In the genomic region with DNA sequence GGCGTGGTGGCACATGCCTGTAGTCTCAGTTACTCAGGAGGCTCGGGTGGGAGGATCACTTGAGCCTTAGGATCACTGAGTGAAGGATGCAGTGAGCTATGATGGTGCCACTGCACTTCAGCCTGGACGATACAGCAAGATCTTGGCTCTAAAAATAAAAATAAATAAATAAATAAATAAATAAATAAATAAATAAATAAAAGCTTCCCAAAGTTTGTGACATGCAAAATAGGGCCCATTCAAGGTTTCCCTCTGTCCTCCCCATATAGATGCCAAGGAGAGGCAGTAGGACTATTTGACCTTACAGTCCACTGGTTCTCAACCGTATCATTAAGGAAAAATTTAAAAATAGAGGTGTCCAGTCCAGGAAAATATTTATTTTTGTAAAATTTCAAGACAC, we compare ENCODE assay signal across 1 cellular context.
TF ChIP-seq lines count a peak whose summit lies in the region.

No MANE protein-coding gene starts in this region.

TF ChIP-seq in HEK293, 187 proteins besides CTCF, POLR2A, EP300 and RAD21 (continued from another document and continues in another):
- TF ChIP-seq, protein P1, sequence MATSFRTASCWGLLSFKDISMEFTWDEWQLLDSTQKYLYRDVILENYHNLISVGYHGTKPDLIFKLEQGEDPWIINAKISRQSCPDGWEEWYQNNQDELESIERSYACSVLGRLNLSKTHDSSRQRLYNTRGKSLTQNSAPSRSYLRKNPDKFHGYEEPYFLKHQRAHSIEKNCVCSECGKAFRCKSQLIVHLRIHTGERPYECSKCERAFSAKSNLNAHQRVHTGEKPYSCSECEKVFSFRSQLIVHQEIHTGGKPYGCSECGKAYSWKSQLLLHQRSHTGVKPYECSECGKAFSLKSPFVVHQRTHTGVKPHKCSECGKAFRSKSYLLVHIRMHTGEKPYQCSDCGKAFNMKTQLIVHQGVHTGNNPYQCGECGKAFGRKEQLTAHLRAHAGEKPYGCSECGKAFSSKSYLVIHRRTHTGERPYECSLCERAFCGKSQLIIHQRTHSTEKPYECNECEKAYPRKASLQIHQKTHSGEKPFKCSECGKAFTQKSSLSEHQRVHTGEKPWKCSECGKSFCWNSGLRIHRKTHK (tag by site-specific recombination; IDR thresholded peaks at IDR 0.05): no peak
- TF ChIP-seq BCL11A (tag by site-specific recombination; IDR thresholded peaks at IDR 0.05; ENCODE audit: low read depth) (no peak; the same call in 1 of the 2 replicates), ZNF76 (tag by site-specific recombination; IDR thresholded peaks at IDR 0.05; ENCODE audit: borderline replicate concordance, low read depth) (no peak), SP2 (tag by site-specific recombination; IDR thresholded peaks at IDR 0.05) (no peak), ZNF202 (tag by site-specific recombination; IDR thresholded peaks at IDR 0.05; ENCODE audit: borderline replicate concordance) (no peak), ZNF768 (tag by site-specific recombination; IDR thresholded peaks at IDR 0.05) (no peak), ZNF670 (tag by site-specific recombination; IDR thresholded peaks at IDR 0.05; ENCODE audit: low read depth) (no peak), ZNF610 (tag by site-specific recombination; IDR thresholded peaks at IDR 0.05; ENCODE audit: borderline replicate concordance) (no peak), ZNF777 (tag by site-specific recombination; IDR thresholded peaks at IDR 0.05; ENCODE audit: borderline replicate concordance) (no peak), ZNF274 (IDR thresholded peaks at IDR 0.05; ENCODE audit: low read length) (no peak), ZNF274 (tag by site-specific recombination; IDR thresholded peaks at IDR 0.05; ENCODE audit: borderline replicate concordance) (no peak), GLIS2 (tag by site-specific recombination; IDR thresholded peaks at IDR 0.05) (no peak), ZNF394 (tag by site-specific recombination; IDR thresholded peaks at IDR 0.05; ENCODE audit: borderline replicate concordance) (peak; percentile 98), YY2 (tag by site-specific recombination; IDR thresholded peaks at IDR 0.05) (no peak), TCF7L2 (IDR thresholded peaks at IDR 0.05; ENCODE audit: borderline replicate concordance, low read depth, low read length) (no peak), SP3 (tag by site-specific recombination; IDR thresholded peaks at IDR 0.05) (no peak), ZNF423 (tag by site-specific recombination; IDR thresholded peaks at IDR 0.05) (no peak), HOXC10 (CRISPR knock-in tag; IDR thresholded peaks at IDR 0.05) (no peak), ZFHX2 (tag by site-specific recombination; conservative IDR thresholded peaks at IDR 0.05) (no peak), ZNF830 (tag by site-specific recombination; IDR thresholded peaks at IDR 0.05; ENCODE audit: low read depth) (no peak), ZNF114 (tag by site-specific recombination; IDR thresholded peaks at IDR 0.05) (no peak), ZNF239 (tag by site-specific recombination; IDR thresholded peaks at IDR 0.05) (no peak), ZNF416 (tag by site-specific recombination; IDR thresholded peaks at IDR 0.05) (no peak), ZSCAN23 (tag by site-specific recombination; IDR thresholded peaks at IDR 0.05) (no peak), ZSCAN16 (tag by site-specific recombination; IDR thresholded peaks at IDR 0.05) (no peak), ZNF341 (tag by site-specific recombination; IDR thresholded peaks at IDR 0.05; ENCODE audit: low read depth) (peak; percentile 44; the same call in 1 of the 2 replicates), GLI4 (tag by site-specific recombination; IDR thresholded peaks at IDR 0.05) (no peak), ZNF248 (tag by site-specific recombination; IDR thresholded peaks at IDR 0.05) (no peak), ZNF292 (tag by site-specific recombination; IDR thresholded peaks at IDR 0.05; ENCODE audit: borderline replicate concordance, low read depth) (peak; percentile 81; the same call in 1 of the 2 replicates), HOXD13 (CRISPR knock-in tag; IDR thresholded peaks at IDR 0.05; ENCODE audit: borderline replicate concordance) (no peak), MYNN (tag by site-specific recombination; IDR thresholded peaks at IDR 0.05; ENCODE audit: borderline replicate concordance) (no peak)
- TF ChIP-seq, protein P2, sequence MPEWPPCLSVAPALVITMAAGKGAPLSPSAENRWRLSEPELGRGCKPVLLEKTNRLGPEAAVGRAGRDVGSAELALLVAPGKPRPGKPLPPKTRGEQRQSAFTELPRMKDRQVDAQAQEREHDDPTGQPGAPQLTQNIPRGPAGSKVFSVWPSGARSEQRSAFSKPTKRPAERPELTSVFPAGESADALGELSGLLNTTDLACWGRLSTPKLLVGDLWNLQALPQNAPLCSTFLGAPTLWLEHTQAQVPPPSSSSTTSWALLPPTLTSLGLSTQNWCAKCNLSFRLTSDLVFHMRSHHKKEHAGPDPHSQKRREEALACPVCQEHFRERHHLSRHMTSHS (tag by site-specific recombination; IDR thresholded peaks at IDR 0.05): no peak
- TF ChIP-seq, protein P3, sequence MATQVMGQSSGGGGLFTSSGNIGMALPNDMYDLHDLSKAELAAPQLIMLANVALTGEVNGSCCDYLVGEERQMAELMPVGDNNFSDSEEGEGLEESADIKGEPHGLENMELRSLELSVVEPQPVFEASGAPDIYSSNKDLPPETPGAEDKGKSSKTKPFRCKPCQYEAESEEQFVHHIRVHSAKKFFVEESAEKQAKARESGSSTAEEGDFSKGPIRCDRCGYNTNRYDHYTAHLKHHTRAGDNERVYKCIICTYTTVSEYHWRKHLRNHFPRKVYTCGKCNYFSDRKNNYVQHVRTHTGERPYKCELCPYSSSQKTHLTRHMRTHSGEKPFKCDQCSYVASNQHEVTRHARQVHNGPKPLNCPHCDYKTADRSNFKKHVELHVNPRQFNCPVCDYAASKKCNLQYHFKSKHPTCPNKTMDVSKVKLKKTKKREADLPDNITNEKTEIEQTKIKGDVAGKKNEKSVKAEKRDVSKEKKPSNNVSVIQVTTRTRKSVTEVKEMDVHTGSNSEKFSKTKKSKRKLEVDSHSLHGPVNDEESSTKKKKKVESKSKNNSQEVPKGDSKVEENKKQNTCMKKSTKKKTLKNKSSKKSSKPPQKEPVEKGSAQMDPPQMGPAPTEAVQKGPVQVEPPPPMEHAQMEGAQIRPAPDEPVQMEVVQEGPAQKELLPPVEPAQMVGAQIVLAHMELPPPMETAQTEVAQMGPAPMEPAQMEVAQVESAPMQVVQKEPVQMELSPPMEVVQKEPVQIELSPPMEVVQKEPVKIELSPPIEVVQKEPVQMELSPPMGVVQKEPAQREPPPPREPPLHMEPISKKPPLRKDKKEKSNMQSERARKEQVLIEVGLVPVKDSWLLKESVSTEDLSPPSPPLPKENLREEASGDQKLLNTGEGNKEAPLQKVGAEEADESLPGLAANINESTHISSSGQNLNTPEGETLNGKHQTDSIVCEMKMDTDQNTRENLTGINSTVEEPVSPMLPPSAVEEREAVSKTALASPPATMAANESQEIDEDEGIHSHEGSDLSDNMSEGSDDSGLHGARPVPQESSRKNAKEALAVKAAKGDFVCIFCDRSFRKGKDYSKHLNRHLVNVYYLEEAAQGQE (tag by site-specific recombination; IDR thresholded peaks at IDR 0.05): peak; percentile 74
- TF ChIP-seq, protein P4, sequence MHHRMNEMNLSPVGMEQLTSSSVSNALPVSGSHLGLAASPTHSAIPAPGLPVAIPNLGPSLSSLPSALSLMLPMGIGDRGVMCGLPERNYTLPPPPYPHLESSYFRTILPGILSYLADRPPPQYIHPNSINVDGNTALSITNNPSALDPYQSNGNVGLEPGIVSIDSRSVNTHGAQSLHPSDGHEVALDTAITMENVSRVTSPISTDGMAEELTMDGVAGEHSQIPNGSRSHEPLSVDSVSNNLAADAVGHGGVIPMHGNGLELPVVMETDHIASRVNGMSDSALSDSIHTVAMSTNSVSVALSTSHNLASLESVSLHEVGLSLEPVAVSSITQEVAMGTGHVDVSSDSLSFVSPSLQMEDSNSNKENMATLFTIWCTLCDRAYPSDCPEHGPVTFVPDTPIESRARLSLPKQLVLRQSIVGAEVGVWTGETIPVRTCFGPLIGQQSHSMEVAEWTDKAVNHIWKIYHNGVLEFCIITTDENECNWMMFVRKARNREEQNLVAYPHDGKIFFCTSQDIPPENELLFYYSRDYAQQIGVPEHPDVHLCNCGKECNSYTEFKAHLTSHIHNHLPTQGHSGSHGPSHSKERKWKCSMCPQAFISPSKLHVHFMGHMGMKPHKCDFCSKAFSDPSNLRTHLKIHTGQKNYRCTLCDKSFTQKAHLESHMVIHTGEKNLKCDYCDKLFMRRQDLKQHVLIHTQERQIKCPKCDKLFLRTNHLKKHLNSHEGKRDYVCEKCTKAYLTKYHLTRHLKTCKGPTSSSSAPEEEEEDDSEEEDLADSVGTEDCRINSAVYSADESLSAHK (tag by site-specific recombination; IDR thresholded peaks at IDR 0.05): no peak; the same call in 1 of the 2 replicates
- TF ChIP-seq, protein P5, sequence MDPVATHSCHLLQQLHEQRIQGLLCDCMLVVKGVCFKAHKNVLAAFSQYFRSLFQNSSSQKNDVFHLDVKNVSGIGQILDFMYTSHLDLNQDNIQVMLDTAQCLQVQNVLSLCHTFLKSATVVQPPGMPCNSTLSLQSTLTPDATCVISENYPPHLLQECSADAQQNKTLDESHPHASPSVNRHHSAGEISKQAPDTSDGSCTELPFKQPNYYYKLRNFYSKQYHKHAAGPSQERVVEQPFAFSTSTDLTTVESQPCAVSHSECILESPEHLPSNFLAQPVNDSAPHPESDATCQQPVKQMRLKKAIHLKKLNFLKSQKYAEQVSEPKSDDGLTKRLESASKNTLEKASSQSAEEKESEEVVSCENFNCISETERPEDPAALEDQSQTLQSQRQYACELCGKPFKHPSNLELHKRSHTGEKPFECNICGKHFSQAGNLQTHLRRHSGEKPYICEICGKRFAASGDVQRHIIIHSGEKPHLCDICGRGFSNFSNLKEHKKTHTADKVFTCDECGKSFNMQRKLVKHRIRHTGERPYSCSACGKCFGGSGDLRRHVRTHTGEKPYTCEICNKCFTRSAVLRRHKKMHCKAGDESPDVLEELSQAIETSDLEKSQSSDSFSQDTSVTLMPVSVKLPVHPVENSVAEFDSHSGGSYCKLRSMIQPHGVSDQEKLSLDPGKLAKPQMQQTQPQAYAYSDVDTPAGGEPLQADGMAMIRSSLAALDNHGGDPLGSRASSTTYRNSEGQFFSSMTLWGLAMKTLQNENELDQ (tag by site-specific recombination; IDR thresholded peaks at IDR 0.05; ENCODE audit: low read depth): no peak
- TF ChIP-seq, protein P6, sequence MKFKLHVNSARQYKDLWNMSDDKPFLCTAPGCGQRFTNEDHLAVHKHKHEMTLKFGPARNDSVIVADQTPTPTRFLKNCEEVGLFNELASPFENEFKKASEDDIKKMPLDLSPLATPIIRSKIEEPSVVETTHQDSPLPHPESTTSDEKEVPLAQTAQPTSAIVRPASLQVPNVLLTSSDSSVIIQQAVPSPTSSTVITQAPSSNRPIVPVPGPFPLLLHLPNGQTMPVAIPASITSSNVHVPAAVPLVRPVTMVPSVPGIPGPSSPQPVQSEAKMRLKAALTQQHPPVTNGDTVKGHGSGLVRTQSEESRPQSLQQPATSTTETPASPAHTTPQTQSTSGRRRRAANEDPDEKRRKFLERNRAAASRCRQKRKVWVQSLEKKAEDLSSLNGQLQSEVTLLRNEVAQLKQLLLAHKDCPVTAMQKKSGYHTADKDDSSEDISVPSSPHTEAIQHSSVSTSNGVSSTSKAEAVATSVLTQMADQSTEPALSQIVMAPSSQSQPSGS (tag by site-specific recombination; IDR thresholded peaks at IDR 0.05; ENCODE audit: low read depth): no peak
- TF ChIP-seq, protein P7, sequence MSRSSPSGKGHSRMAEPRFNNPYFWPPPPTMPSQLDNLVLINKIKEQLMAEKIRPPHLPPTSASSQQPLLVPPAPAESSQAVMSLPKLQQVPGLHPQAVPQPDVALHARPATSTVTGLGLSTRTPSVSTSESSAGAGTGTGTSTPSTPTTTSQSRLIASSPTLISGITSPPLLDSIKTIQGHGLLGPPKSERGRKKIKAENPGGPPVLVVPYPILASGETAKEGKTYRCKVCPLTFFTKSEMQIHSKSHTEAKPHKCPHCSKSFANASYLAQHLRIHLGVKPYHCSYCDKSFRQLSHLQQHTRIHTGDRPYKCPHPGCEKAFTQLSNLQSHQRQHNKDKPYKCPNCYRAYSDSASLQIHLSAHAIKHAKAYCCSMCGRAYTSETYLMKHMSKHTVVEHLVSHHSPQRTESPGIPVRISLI (tag by site-specific recombination; IDR thresholded peaks at IDR 0.05): no peak
- TF ChIP-seq, protein P8, sequence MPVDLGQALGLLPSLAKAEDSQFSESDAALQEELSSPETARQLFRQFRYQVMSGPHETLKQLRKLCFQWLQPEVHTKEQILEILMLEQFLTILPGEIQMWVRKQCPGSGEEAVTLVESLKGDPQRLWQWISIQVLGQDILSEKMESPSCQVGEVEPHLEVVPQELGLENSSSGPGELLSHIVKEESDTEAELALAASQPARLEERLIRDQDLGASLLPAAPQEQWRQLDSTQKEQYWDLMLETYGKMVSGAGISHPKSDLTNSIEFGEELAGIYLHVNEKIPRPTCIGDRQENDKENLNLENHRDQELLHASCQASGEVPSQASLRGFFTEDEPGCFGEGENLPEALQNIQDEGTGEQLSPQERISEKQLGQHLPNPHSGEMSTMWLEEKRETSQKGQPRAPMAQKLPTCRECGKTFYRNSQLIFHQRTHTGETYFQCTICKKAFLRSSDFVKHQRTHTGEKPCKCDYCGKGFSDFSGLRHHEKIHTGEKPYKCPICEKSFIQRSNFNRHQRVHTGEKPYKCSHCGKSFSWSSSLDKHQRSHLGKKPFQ (tag by site-specific recombination; IDR thresholded peaks at IDR 0.05): no peak
- TF ChIP-seq, protein P9, sequence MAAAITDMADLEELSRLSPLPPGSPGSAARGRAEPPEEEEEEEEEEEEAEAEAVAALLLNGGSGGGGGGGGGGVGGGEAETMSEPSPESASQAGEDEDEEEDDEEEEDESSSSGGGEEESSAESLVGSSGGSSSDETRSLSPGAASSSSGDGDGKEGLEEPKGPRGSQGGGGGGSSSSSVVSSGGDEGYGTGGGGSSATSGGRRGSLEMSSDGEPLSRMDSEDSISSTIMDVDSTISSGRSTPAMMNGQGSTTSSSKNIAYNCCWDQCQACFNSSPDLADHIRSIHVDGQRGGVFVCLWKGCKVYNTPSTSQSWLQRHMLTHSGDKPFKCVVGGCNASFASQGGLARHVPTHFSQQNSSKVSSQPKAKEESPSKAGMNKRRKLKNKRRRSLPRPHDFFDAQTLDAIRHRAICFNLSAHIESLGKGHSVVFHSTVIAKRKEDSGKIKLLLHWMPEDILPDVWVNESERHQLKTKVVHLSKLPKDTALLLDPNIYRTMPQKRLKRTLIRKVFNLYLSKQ (tag by site-specific recombination; IDR thresholded peaks at IDR 0.05; ENCODE audit: borderline replicate concordance): no peak
- TF ChIP-seq, protein P10, sequence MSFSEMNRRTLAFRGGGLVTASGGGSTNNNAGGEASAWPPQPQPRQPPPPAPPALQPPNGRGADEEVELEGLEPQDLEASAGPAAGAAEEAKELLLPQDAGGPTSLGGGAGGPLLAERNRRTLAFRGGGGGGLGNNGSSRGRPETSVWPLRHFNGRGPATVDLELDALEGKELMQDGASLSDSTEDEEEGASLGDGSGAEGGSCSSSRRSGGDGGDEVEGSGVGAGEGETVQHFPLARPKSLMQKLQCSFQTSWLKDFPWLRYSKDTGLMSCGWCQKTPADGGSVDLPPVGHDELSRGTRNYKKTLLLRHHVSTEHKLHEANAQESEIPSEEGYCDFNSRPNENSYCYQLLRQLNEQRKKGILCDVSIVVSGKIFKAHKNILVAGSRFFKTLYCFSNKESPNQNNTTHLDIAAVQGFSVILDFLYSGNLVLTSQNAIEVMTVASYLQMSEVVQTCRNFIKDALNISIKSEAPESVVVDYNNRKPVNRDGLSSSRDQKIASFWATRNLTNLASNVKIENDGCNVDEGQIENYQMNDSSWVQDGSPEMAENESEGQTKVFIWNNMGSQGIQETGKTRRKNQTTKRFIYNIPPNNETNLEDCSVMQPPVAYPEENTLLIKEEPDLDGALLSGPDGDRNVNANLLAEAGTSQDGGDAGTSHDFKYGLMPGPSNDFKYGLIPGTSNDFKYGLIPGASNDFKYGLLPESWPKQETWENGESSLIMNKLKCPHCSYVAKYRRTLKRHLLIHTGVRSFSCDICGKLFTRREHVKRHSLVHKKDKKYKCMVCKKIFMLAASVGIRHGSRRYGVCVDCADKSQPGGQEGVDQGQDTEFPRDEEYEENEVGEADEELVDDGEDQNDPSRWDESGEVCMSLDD (tag by site-specific recombination; IDR thresholded peaks at IDR 0.05): no peak
